In the genomic region with DNA sequence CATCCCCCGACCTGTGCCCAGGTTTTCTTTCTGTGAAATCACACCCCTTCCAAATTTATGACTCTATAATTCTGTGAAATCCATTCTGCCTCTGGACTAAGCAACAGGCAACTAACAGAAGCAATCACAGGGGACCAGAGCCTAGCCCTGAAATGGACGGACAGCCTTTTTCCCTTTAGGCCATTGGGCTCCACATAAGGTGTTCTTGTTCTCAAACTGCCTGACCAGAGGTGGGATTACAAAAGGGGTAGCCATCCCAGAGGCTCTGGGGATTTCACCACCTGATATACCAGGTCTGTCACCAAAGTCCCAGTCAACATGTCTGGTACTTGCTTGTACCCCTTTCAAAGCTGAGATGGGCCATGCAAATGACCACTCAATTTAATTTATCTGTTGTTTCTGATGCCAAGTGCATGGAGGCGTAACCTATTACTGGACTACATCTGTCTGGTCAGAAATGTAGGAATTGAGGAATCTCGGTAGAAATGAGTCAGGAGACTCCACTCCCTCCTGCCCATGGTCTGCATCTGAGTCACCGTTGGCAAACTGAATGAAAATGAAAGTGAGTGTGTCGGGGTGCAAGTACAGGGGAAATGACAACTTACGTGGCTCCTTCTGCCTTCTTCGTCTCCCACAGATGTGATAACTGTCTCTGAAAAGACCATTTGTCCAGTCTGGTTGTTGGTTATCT, we compare ENCODE assay signal across 9 cellular contexts. TPM values are rescaled to one million over a fixed set of nuclear protein-coding genes. Genes with fewer than 3 reads are reported as not detected.
DNase-seq lines count a peak whose midpoint lies in the region; ATAC-seq, FAIRE-seq and TF ChIP-seq lines count a peak whose summit lies in the region.
"Had no signal": no experiment of that assay in that cellular context is flagged by ENCODE, and none has a peak within 500 bp of the region (broad histone marks: within the 10 kb centered on the region; RNA-seq: fewer than 3 reads in every experiment).

No MANE protein-coding gene starts in this region.

- H3K4me2 ChIP-seq in HCT116 (ENCODE audit: low read length), result peak overlapping the region; percentile 78
- H3K4me2 ChIP-seq: hepatocyte had no signal

- no peaks in the 10 kb centered on the region for H3K9me3 Mint-ChIP-seq in activated naive CD8-positive, alpha-beta T cell treated with anti-CD3 and anti-CD28 coated beads, Interleukin-2, amount 50 U/mL, for 24 hours

- H3K36me3 ChIP-seq in HCT116 (ENCODE audit: control insufficient read depth in 1 of 2, insufficient read depth in 2 of 2, low read length in 2 of 2), result no peaks in the 10 kb centered on the region
- H3K36me3 ChIP-seq in left lung, result no peaks in the 10 kb centered on the region
- no peaks in the 10 kb centered on the region for H3K36me3 ChIP-seq in uterus

- no peaks in the 10 kb centered on the region for H4K20me1 ChIP-seq in HCT116 (ENCODE audit: insufficient read depth)

- H3K4me1 ChIP-seq in HCT116 (ENCODE audit: control insufficient read depth in 1 of 2, insufficient read depth in 2 of 2, low read length in 2 of 2) (peaks cover 5 to 33% of the 10 kb centered on the region in 2 experiments), left lung (peaks cover 0 to 2% of the 10 kb centered on the region in 2 donors), uterus (no peaks in the 10 kb centered on the region)

- H3K27ac ChIP-seq in HCT116 (ENCODE audit: low read depth, low read length), result no peak overlapping the region
- no peak overlapping the region for H3K27ac ChIP-seq in left lung
- H3K27ac ChIP-seq in uterus, result no peak overlapping the region
- H3K27ac ChIP-seq: hepatocyte had no signal

- no peaks in the 10 kb centered on the region for H3K79me2 ChIP-seq in HCT116 (ENCODE audit: insufficient read depth, low read length)
- H3K79me2 ChIP-seq: hepatocyte had no signal

- intact Hi-C loops in HCT116 (cut with micrococcal nuclease), result no loop called here
- intact Hi-C loops in left lung (cut with DNase I), result no loop called here
- intact Hi-C loops in uterus (cut with DNase I; ENCODE audit: low total_unique reads), result no loop called here

- H3K27me3 ChIP-seq in HCT116 (ENCODE audit: insufficient read depth, low read length) (no peaks in the 10 kb centered on the region), left lung (no peaks in the 10 kb centered on the region), uterus (no peaks in the 10 kb centered on the region)
- H3K27me3 ChIP-seq: hepatocyte had no signal

- DNase-seq in AG10803 (ENCODE audit: low read depth) (peak; percentile 88), HCT116 (ENCODE audit: low read depth, low spot score) (no peak), left lung (no peak), uterus (no peak), GM19239 (ENCODE audit: insufficient read length, low spot score) (no peak)
- DNase-seq in activated naive CD8-positive, alpha-beta T cell treated with anti-CD3 and anti-CD28 coated beads, Interleukin-2, amount 50 U/mL, for 24 hours, result no peak
- no peak for DNase-seq in NK-92 treated with Interleukin-12 subunit alpha and Interleukin-12 subunit beta, amount 100 ng/mL, for 24 hours (lab: John Stamatoyannopoulos, UW)

- no peaks in the 10 kb centered on the region for H3K9me2 ChIP-seq in HCT116 (ENCODE audit: insufficient read depth)

- TF ChIP-seq RAD21 in HCT116 (IDR thresholded peaks at IDR 0.05; ENCODE audit: low read depth), result no peak

- FAIRE-seq in GM19239 (lab: Jason Lieb, UNC), result no peak

- TF ChIP-seq CTCF in AG10803 (conservative IDR thresholded peaks at IDR 0.05; ENCODE audit: low read length) (no peak), HCT116 (IDR thresholded peaks at IDR 0.05 in 2 of 3, conservative IDR thresholded peaks at IDR 0.05 in 1 of 3; ENCODE audit: borderline replicate concordance in 1 of 3, insufficient read depth in 1 of 3, low read depth in 2 of 3, low read length in 2 of 3) (no peak), left lung (IDR thresholded peaks at IDR 0.05) (no peak), uterus (IDR thresholded peaks at IDR 0.05) (no peak)

- no peak for TF ChIP-seq POLR2A in HCT116 (IDR thresholded peaks at IDR 0.05; ENCODE audit: borderline replicate concordance, extremely low read depth, insufficient read depth, insufficient read length)
- no peak for TF ChIP-seq POLR2A in uterus (IDR thresholded peaks at IDR 0.05)

- POLR2A ChIA-PET in HCT116 (lab: Charles Lee), result no interaction called here

- no peak overlapping the region for H3K27ac Mint-ChIP-seq in activated naive CD8-positive, alpha-beta T cell treated with anti-CD3 and anti-CD28 coated beads, Interleukin-2, amount 50 U/mL, for 24 hours

- CTCF ChIA-PET in HCT116 (lab: Charles Lee), result interaction anchor here (1.3 kb wide), 1 partner anchor 291 kb away, joined by 4 read pairs; no protein-coding TSS in a partner anchor

- peaks cover 11% of the 10 kb centered on the region for H3K4me1 Mint-ChIP-seq in activated naive CD8-positive, alpha-beta T cell treated with anti-CD3 and anti-CD28 coated beads, Interleukin-2, amount 50 U/mL, for 24 hours

- peaks cover 11% of the 10 kb centered on the region for H3K27me3 Mint-ChIP-seq in activated naive CD8-positive, alpha-beta T cell treated with anti-CD3 and anti-CD28 coated beads, Interleukin-2, amount 50 U/mL, for 24 hours

- peak overlapping the region; percentile 87 for H2AFZ ChIP-seq in HCT116 (ENCODE audit: low read depth, low read length, poor library complexity, severe bottlenecking)
- H2AFZ ChIP-seq: hepatocyte had no signal

- BruUV-seq in HCT116 (replicated peaks; lab: Mats Ljungman, UMichigan), result no TSS peak

- H3K4me3 ChIP-seq in AG10803 (ENCODE audit: low read length) (peak overlapping the region; percentile 49), HCT116 (replicated peaks in 1 of 2; ENCODE audit: low read depth in 1 of 2, low read length in 2 of 2) (peak overlapping the region; percentile 39 to 51), left lung (no peak overlapping the region), uterus (no peak overlapping the region)
- H3K4me3 ChIP-seq: hepatocyte had no signal

- peak overlapping the region; percentile 44 for H3K9ac ChIP-seq in HCT116 (ENCODE audit: low read length)

- no peaks in the 10 kb centered on the region for H3K36me3 Mint-ChIP-seq in activated naive CD8-positive, alpha-beta T cell treated with anti-CD3 and anti-CD28 coated beads, Interleukin-2, amount 50 U/mL, for 24 hours (ENCODE audit: low read depth)

- no peaks in the 10 kb centered on the region for H3K9me3 ChIP-seq in HCT116 (ENCODE audit: control insufficient read depth in 1 of 2, insufficient read depth in 1 of 2, low read depth in 1 of 2, low read length in 2 of 2)
- H3K9me3 ChIP-seq in left lung, result no peaks in the 10 kb centered on the region
- H3K9me3 ChIP-seq in uterus, result no peaks in the 10 kb centered on the region

- H3K4me3 Mint-ChIP-seq in activated naive CD8-positive, alpha-beta T cell treated with anti-CD3 and anti-CD28 coated beads, Interleukin-2, amount 50 U/mL, for 24 hours, result peak overlapping the region; percentile 59

- RAD21 ChIA-PET in HCT116 (lab: Charles Lee; ENCODE audit: low non-redundant PET in 1 of 2, low total read pairs in 2 of 2, uncharacterized antibody in 2 of 2, unreplicated experiment in 2 of 2), result no interaction called here

- ATAC-seq in HCT116 (peak; percentile 53), left lung (peak; percentile 59), GM21528 (IDR thresholded peaks at IDR 0.05; ENCODE audit: low FRiP score, unreplicated experiment) (no peak)
- ATAC-seq in activated naive CD8-positive, alpha-beta T cell treated with anti-CD3 and anti-CD28 coated beads, Interleukin-2, amount 50 U/mL, for 24 hours, result peak; percentile 62

TF ChIP-seq in HCT116, 20 proteins besides CTCF, POLR2A, EP300 and RAD21:
- no peak for TF ChIP-seq ZNF274 (IDR thresholded peaks at IDR 0.05; ENCODE audit: low read depth, low read length)
- no peak for TF ChIP-seq SRF (IDR thresholded peaks at IDR 0.05; ENCODE audit: low read depth)
- no peak for TF ChIP-seq CEBPB (IDR thresholded peaks at IDR 0.05; ENCODE audit: low read depth)
- TF ChIP-seq JUND (IDR thresholded peaks at IDR 0.05), result peak; percentile 71
- no peak for TF ChIP-seq ZFX (IDR thresholded peaks at IDR 0.05)
- TF ChIP-seq, protein P1, sequence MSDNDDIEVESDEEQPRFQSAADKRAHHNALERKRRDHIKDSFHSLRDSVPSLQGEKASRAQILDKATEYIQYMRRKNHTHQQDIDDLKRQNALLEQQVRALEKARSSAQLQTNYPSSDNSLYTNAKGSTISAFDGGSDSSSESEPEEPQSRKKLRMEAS (IDR thresholded peaks at IDR 0.05), result no peak
- TF ChIP-seq TCF7L2 (IDR thresholded peaks at IDR 0.05; ENCODE audit: borderline replicate concordance, extremely low read depth, insufficient read depth, insufficient read length), result no peak
- peak; percentile 74 for TF ChIP-seq FOSL1 (IDR thresholded peaks at IDR 0.05; ENCODE audit: low read depth)
- peak; percentile 57 for TF ChIP-seq SP1 (IDR thresholded peaks at IDR 0.05; ENCODE audit: low read depth)

RNA-seq across cellular contexts. Expression of a gene that starts 10.2 kb away (rescaled TPM):
- total RNA-seq in HCT116 (2021; ENCODE audit: unreplicated experiment) (0.49 TPM), left lung (100 to 1,000 TPM; 122 to 156 TPM), uterus (100 to 1,000 TPM in 2 of 4 donors, 10 to 100 TPM in 2; 26.4 to 151 (median 99.0) TPM)
- 0.20 TPM in 1 of 2 replicates, not detected in the other for polyA plus RNA-seq in HCT116 (2012)

Comparison
In these comparisons a context has a peak if more than half of its experiments do, and no peak if none do; other contexts are left out.
1. H3K4me3 ChIP-seq: peak in AG10803 (single experiment) and HCT116 (2 of 2); none in left lung (0 of 2) and uterus (0 of 2).
2. RNA of a gene that starts 10.2 kb away (total RNA-seq): 122 to 156 TPM in left lung and 26.4 to 151 TPM in uterus; 0.49 TPM in HCT116 (single experiment); every median in the first group is over 10 times any median in the second.